8 cellular contexts compared by ENCODE assay signal in the genomic region with DNA sequence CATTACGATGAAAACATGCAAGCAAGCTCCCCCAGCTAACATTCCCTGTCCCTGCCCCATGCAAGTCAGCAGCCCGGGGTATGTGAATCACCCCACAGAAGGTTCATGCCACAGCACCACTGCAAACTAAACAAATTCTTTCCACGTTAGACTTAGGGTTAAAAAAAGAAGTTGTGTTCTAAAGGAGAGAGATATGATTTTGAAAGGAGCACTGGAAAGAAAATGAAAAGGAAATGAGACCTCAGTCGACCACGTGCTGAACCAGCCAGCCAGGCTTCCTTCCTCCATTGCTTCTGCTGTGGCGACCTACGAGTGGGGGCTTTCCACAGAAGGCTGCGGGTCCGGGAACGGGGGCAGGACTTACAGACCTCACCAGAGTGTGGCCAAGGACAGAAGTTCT. TPM values are rescaled to one million over a fixed set of nuclear protein-coding genes. Genes with fewer than 3 reads are reported as not detected.
DNase-seq lines count a peak whose midpoint lies in the region; ATAC-seq and TF ChIP-seq lines count a peak whose summit lies in the region.

No MANE protein-coding gene starts in this region.

- intact Hi-C loops in CD4-positive, alpha-beta memory T cell (cut with micrococcal nuclease), result no loop called here
- intact Hi-C loops in mucosa of descending colon (cut with DNase I, micrococcal nuclease), result no loop called here

- peak; percentile 41 for ATAC-seq in mucosa of descending colon
- ATAC-seq in GM19395 (IDR thresholded peaks at IDR 0.05; ENCODE audit: unreplicated experiment), result no peak

- H3F3A ChIP-seq in MM.1S (ENCODE audit: insufficient read depth, low read length), result no peaks in the 10 kb centered on the region

- peaks cover 93% of the 10 kb centered on the region for H3K4me1 ChIP-seq in CD4-positive, alpha-beta memory T cell (ENCODE audit: insufficient read depth, low read length)
- H3K4me1 ChIP-seq in OCI-LY3 (ENCODE audit: low read length) (peaks cover 14% of the 10 kb centered on the region), mucosa of descending colon (ENCODE audit: low read depth) (peaks cover 2% of the 10 kb centered on the region), MM.1S (ENCODE audit: low read length) (no peaks in the 10 kb centered on the region)

- H3K4me3 ChIP-seq in CD4-positive, alpha-beta memory T cell (ENCODE audit: low read length in 2 of 2), result no peak overlapping the region
- no peak overlapping the region for H3K4me3 ChIP-seq in OCI-LY3 (ENCODE audit: low read length)
- H3K4me3 ChIP-seq in mucosa of descending colon, result no peak overlapping the region
- no peak overlapping the region for H3K4me3 ChIP-seq in MM.1S (ENCODE audit: low read length)

- H3K9me2 ChIP-seq in MM.1S (replicated peaks; ENCODE audit: insufficient read depth, low read length), result no peaks in the 10 kb centered on the region

- H4K20me1 ChIP-seq in OCI-LY3 (ENCODE audit: insufficient read depth, low read length) (no peaks in the 10 kb centered on the region), MM.1S (ENCODE audit: insufficient read depth, low read length) (no peaks in the 10 kb centered on the region)

- no peaks in the 10 kb centered on the region for H3K27me3 Mint-ChIP-seq in CD4-positive, alpha-beta memory T cell

- H3K27ac Mint-ChIP-seq in CD4-positive, alpha-beta memory T cell, result peak overlapping the region; percentile 87 to 100 (median 98)

- POLR2A ChIA-PET in CD4-positive, alpha-beta memory T cell (lab: Charles Lee; ENCODE audit: partially characterized antibody), result interaction anchor here (0.7 to 25.4 kb wide), 15 partner anchors 8 to 309 kb away, joined by 3 to 743 read pairs (median 4); a partner anchor contains a TSS

- peak overlapping the region; percentile 32 for H3K27ac ChIP-seq in CD4-positive, alpha-beta memory T cell (ENCODE audit: low read depth, low read length)
- H3K27ac ChIP-seq in OCI-LY3 (ENCODE audit: low read length), result no peak overlapping the region; the same call in 1 of the 2 replicates
- H3K27ac ChIP-seq in MM.1S (ENCODE audit: low read length), result no peak overlapping the region

- H3K79me2 ChIP-seq in OCI-LY3 (ENCODE audit: low read length) (no peaks in the 10 kb centered on the region), MM.1S (ENCODE audit: low read length) (no peaks in the 10 kb centered on the region)

- H2AFZ ChIP-seq in OCI-LY3 (ENCODE audit: low read depth, low read length) (peak overlapping the region; percentile 83; the same call in 1 of the 2 replicates), MM.1S (ENCODE audit: low read length) (no peak overlapping the region)

- H3K4me3 Mint-ChIP-seq in CD4-positive, alpha-beta memory T cell, result peak overlapping the region in 7 of 8 donors; percentile 55 to 81 (median 69)

- no peaks in the 10 kb centered on the region for H3K36me3 ChIP-seq in CD4-positive, alpha-beta memory T cell (ENCODE audit: insufficient read depth, low read length)
- H3K36me3 ChIP-seq in OCI-LY3 (replicated peaks; ENCODE audit: low read depth, low read length) (no peaks in the 10 kb centered on the region), mucosa of descending colon (ENCODE audit: low read depth) (no peaks in the 10 kb centered on the region), MM.1S (replicated peaks; ENCODE audit: insufficient read depth, low read length) (no peaks in the 10 kb centered on the region)

- peaks cover 12 to 17% of the 10 kb centered on the region in 2 donors for H3K36me3 Mint-ChIP-seq in CD4-positive, alpha-beta memory T cell

- CTCF ChIA-PET in CD4-positive, alpha-beta memory T cell (lab: Charles Lee; ENCODE audit: partially characterized antibody), result interaction anchor here (1.1 to 1.9 kb wide), 3 partner anchors 10 to 155 kb away, joined by 5 to 8 read pairs (median 5); no protein-coding TSS in a partner anchor

- H3K9me3 ChIP-seq in CD4-positive, alpha-beta memory T cell (ENCODE audit: control insufficient read depth in 1 of 2, low read length in 2 of 2), result no peaks in the 10 kb centered on the region
- no peaks in the 10 kb centered on the region for H3K9me3 ChIP-seq in OCI-LY3 (ENCODE audit: insufficient read depth, low read length)
- H3K9me3 ChIP-seq in mucosa of descending colon, result no peaks in the 10 kb centered on the region
- no peaks in the 10 kb centered on the region for H3K9me3 ChIP-seq in MM.1S (replicated peaks; ENCODE audit: insufficient read depth, low read length)

- peak overlapping the region; percentile 40; the same call in 1 of the 2 replicates for H3K4me2 ChIP-seq in OCI-LY3 (ENCODE audit: low read length)
- no peak overlapping the region for H3K4me2 ChIP-seq in MM.1S (ENCODE audit: low read depth, low read length)

- H3K27me3 ChIP-seq in CD4-positive, alpha-beta memory T cell (ENCODE audit: insufficient read depth, low read length), result no peaks in the 10 kb centered on the region
- H3K27me3 ChIP-seq in OCI-LY3 (ENCODE audit: low read depth, low read length) (no peaks in the 10 kb centered on the region), MM.1S (replicated peaks; ENCODE audit: insufficient read depth, low read length) (no peaks in the 10 kb centered on the region)

- peaks cover 0 to 2% (median 0%) of the 10 kb centered on the region in 8 donors for H3K9me3 Mint-ChIP-seq in CD4-positive, alpha-beta memory T cell

- TF ChIP-seq CTCF in OCI-LY3 (IDR thresholded peaks at IDR 0.05; ENCODE audit: low read depth, low read length) (no peak), mucosa of descending colon (IDR thresholded peaks at IDR 0.05) (no peak), MM.1S (IDR thresholded peaks at IDR 0.05; ENCODE audit: low read length) (no peak)

- peaks cover 61 to 91% (median 72%) of the 10 kb centered on the region in 4 donors for H3K4me1 Mint-ChIP-seq in CD4-positive, alpha-beta memory T cell

- H3K9ac ChIP-seq in OCI-LY3 (ENCODE audit: low read length), result no peak overlapping the region
- H3K9ac ChIP-seq in MM.1S (ENCODE audit: low read length), result no peak overlapping the region

- DNase-seq in CD4-positive, alpha-beta memory T cell, result peak; percentile 48 to 71 (median 50)
- peak; percentile 90 for DNase-seq in amniotic stem cell (lab: John Stamatoyannopoulos, UW)
- DNase-seq in mucosa of descending colon, result peak; percentile 48 to 78 (median 49)
- no peak for DNase-seq in NCI-H524 treated with DMSO at 0.1 percent for 48 hours (lab: John Stamatoyannopoulos, UW)
- DNase-seq in NCI-H2029 (lab: John Stamatoyannopoulos, UW), result no peak
- DNase-seq in MM.1S, result no peak

RNA-seq across cellular contexts. Expression of a gene that starts 52.0 kb away (rescaled TPM):
- total RNA-seq in CD4-positive, alpha-beta memory T cell, result 100 to 1,000 TPM; 225 to 239 TPM
- 100 to 1,000 TPM; 136 to 149 TPM for polyA plus RNA-seq in CD4-positive, alpha-beta memory T cell
- 10 to 100 TPM in 1 of 3 donors, 1 to 10 TPM in 2; 4.5 to 15.1 (median 8.4) TPM for total RNA-seq in mucosa of descending colon

Comparison
In these comparisons a context has a peak if more than half of its experiments do, and no peak if none do; other contexts are left out.
1. DNase-seq: peak in CD4-positive, alpha-beta memory T cell (5 of 5), amniotic stem cell (single experiment) and mucosa of descending colon (3 of 3); none in NCI-H524 treated with DMSO at 0.1 percent for 48 hours (single experiment), NCI-H2029 (single experiment) and MM.1S (single experiment).
2. RNA of a gene that starts 52.0 kb away (total RNA-seq): 225 to 239 TPM in CD4-positive, alpha-beta memory T cell; 4.5 to 15.1 TPM in mucosa of descending colon; every median in the first group is over 10 times any median in the second.